ENCODE assay signal across 10 cellular contexts in the genomic region with DNA sequence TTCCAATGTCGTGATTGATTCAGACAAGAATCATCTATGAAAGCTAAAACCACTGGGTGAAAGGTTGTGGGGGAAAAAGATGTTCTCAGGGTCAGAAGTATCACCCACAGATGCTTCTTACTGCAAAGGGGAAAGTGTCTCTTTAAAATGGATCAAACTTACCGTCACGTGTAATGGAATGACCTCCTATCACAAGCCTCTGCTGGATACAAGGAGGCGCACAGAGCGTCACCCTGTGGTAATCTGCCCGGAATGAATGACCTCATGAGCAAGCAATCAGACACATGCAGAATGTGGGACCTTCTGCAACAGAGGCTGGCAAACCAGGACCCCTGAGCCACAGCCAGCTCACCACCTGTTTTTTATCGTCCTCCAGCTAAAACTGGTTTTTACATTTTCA. TPM values are rescaled to one million over a fixed set of nuclear protein-coding genes. Genes with fewer than 3 reads are reported as not detected.
DNase-seq lines count a peak whose midpoint lies in the region; ATAC-seq, FAIRE-seq and TF ChIP-seq lines count a peak whose summit lies in the region.
"Had no signal": no experiment of that assay in that cellular context is flagged by ENCODE, and none has a peak within 500 bp of the region (broad histone marks: within the 10 kb centered on the region; RNA-seq: fewer than 3 reads in every experiment).

No MANE protein-coding gene starts in this region.

- no peaks in the 10 kb centered on the region for H3K9me3 Mint-ChIP-seq in astrocyte (ENCODE audit: unreplicated experiment)
- H3K9me3 Mint-ChIP-seq in activated CD4-positive, alpha-beta T cell treated with anti-CD3 and anti-CD28 coated beads, Interleukin-2, amount 10 ng/mL, durations not matched to agents 24 days and 14 days, result no peaks in the 10 kb centered on the region
- no peaks in the 10 kb centered on the region for H3K9me3 Mint-ChIP-seq in activated CD4-positive, alpha-beta T cell treated with anti-CD3 and anti-CD28 coated beads, Interleukin-2, amount 10 ng/mL, durations not matched to agents 7 days and 5 days

- TF ChIP-seq CTCF in astrocyte (IDR thresholded peaks at IDR 0.05; ENCODE audit: insufficient read depth, low read depth, low read length) (no peak), right atrium auricular region (IDR thresholded peaks at IDR 0.05) (no peak), uterus (IDR thresholded peaks at IDR 0.05) (no peak)

- no peaks in the 10 kb centered on the region for H4K20me1 ChIP-seq in astrocyte (ENCODE audit: insufficient read depth, low read length)

- H3K4me1 ChIP-seq in astrocyte (ENCODE audit: insufficient read depth, low read length) (no peaks in the 10 kb centered on the region), right atrium auricular region (no peaks in the 10 kb centered on the region), uterus (no peaks in the 10 kb centered on the region)

- H3K36me3 Mint-ChIP-seq in astrocyte (ENCODE audit: low read depth, unreplicated experiment), result no peaks in the 10 kb centered on the region
- H3K36me3 Mint-ChIP-seq in activated CD4-positive, alpha-beta T cell treated with anti-CD3 and anti-CD28 coated beads, Interleukin-2, amount 10 ng/mL, durations not matched to agents 24 days and 14 days (ENCODE audit: low read depth), result no peaks in the 10 kb centered on the region
- no peaks in the 10 kb centered on the region for H3K36me3 Mint-ChIP-seq in activated CD4-positive, alpha-beta T cell treated with anti-CD3 and anti-CD28 coated beads, Interleukin-2, amount 10 ng/mL, durations not matched to agents 7 days and 5 days (ENCODE audit: low read depth)

- peak; percentile 86 for ATAC-seq in Right ventricle myocardium inferior

- POLR2A ChIA-PET in activated CD4-positive, alpha-beta T cell treated with anti-CD3 and anti-CD28 coated beads, Interleukin-2, amount 10 ng/mL, durations not matched to agents 7 days and 5 days (lab: Charles Lee), result no interaction called here

- TF ChIP-seq POLR2A in uterus (IDR thresholded peaks at IDR 0.05), result no peak

- no peak for DNase-seq in Right ventricle myocardium inferior (ENCODE audit: missing footprints)
- DNase-seq in cardiac septum (ENCODE audit: low spot score), result no peak
- DNase-seq in astrocyte (ENCODE audit: low read depth), result peak; percentile 66
- DNase-seq in right atrium auricular region (ENCODE audit: low spot score), result peak; percentile 85
- DNase-seq in uterus, result peak; percentile 24 to 49
- no peak for DNase-seq in activated CD4-positive, alpha-beta T cell treated with anti-CD3 and anti-CD28 coated beads, Interleukin-2, amount 10 ng/mL, durations not matched to agents 24 days and 14 days
- DNase-seq in activated CD4-positive, alpha-beta T cell treated with anti-CD3 and anti-CD28 coated beads, Interleukin-2, amount 10 ng/mL, durations not matched to agents 7 days and 5 days, result no peak
- DNase-seq in foreskin melanocyte, result no peak
- DNase-seq: NCI-H345 had no signal

- no peak overlapping the region for H3K4me3 Mint-ChIP-seq in astrocyte (ENCODE audit: unreplicated experiment)
- no peak overlapping the region for H3K4me3 Mint-ChIP-seq in activated CD4-positive, alpha-beta T cell treated with anti-CD3 and anti-CD28 coated beads, Interleukin-2, amount 10 ng/mL, durations not matched to agents 24 days and 14 days
- no peak overlapping the region for H3K4me3 Mint-ChIP-seq in activated CD4-positive, alpha-beta T cell treated with anti-CD3 and anti-CD28 coated beads, Interleukin-2, amount 10 ng/mL, durations not matched to agents 7 days and 5 days

- no peak overlapping the region for H3K9ac ChIP-seq in astrocyte (ENCODE audit: low read length)

- H3K9me3 ChIP-seq in astrocyte (ENCODE audit: insufficient read depth, low read depth, low read length), result no peaks in the 10 kb centered on the region
- no peaks in the 10 kb centered on the region for H3K9me3 ChIP-seq in right atrium auricular region
- no peaks in the 10 kb centered on the region for H3K9me3 ChIP-seq in uterus

- no peak overlapping the region for H3K4me2 ChIP-seq in astrocyte (ENCODE audit: low read length)

- CTCF ChIA-PET in activated CD4-positive, alpha-beta T cell treated with anti-CD3 and anti-CD28 coated beads, Interleukin-2, amount 10 ng/mL, durations not matched to agents 7 days and 5 days (lab: Charles Lee), result no interaction called here

- H3K27me3 ChIP-seq in astrocyte (ENCODE audit: insufficient read depth, low read length) (peaks cover 15% of the 10 kb centered on the region), right atrium auricular region (no peaks in the 10 kb centered on the region), uterus (no peaks in the 10 kb centered on the region)

- peaks cover 5% of the 10 kb centered on the region for H3K4me1 Mint-ChIP-seq in astrocyte (ENCODE audit: low read depth, unreplicated experiment)
- no peaks in the 10 kb centered on the region for H3K4me1 Mint-ChIP-seq in activated CD4-positive, alpha-beta T cell treated with anti-CD3 and anti-CD28 coated beads, Interleukin-2, amount 10 ng/mL, durations not matched to agents 24 days and 14 days
- no peaks in the 10 kb centered on the region for H3K4me1 Mint-ChIP-seq in activated CD4-positive, alpha-beta T cell treated with anti-CD3 and anti-CD28 coated beads, Interleukin-2, amount 10 ng/mL, durations not matched to agents 7 days and 5 days

- H3K4me3 ChIP-seq in astrocyte (ENCODE audit: insufficient read depth, low read depth, low read length) (no peak overlapping the region), right atrium auricular region (no peak overlapping the region), uterus (no peak overlapping the region)

- H3K27ac ChIP-seq in astrocyte (ENCODE audit: low read depth, low read length) (no peak overlapping the region), right atrium auricular region (no peak overlapping the region), uterus (no peak overlapping the region)

- no peak overlapping the region for H3K27ac Mint-ChIP-seq in astrocyte (ENCODE audit: unreplicated experiment)
- H3K27ac Mint-ChIP-seq in activated CD4-positive, alpha-beta T cell treated with anti-CD3 and anti-CD28 coated beads, Interleukin-2, amount 10 ng/mL, durations not matched to agents 24 days and 14 days, result no peak overlapping the region
- H3K27ac Mint-ChIP-seq in activated CD4-positive, alpha-beta T cell treated with anti-CD3 and anti-CD28 coated beads, Interleukin-2, amount 10 ng/mL, durations not matched to agents 7 days and 5 days, result no peak overlapping the region

- peaks cover 9% of the 10 kb centered on the region for H3K27me3 Mint-ChIP-seq in astrocyte (ENCODE audit: low read depth, unreplicated experiment)
- H3K27me3 Mint-ChIP-seq in activated CD4-positive, alpha-beta T cell treated with anti-CD3 and anti-CD28 coated beads, Interleukin-2, amount 10 ng/mL, durations not matched to agents 24 days and 14 days, result peaks cover 3% of the 10 kb centered on the region
- peaks cover 9% of the 10 kb centered on the region for H3K27me3 Mint-ChIP-seq in activated CD4-positive, alpha-beta T cell treated with anti-CD3 and anti-CD28 coated beads, Interleukin-2, amount 10 ng/mL, durations not matched to agents 7 days and 5 days

- no peak for FAIRE-seq in astrocyte (lab: Jason Lieb, UNC)
- FAIRE-seq: GM19239 had no signal

- H3K36me3 ChIP-seq in astrocyte (ENCODE audit: insufficient read depth, low read length) (no peaks in the 10 kb centered on the region), right atrium auricular region (no peaks in the 10 kb centered on the region), uterus (no peaks in the 10 kb centered on the region)

- intact Hi-C loops in Right ventricle myocardium inferior (cut with DNase I) (no loop called here), cardiac septum (cut with DNase I) (loop anchor here (1.0 kb wide), 1 partner anchor 27 kb away; no protein-coding TSS in a partner anchor), uterus (cut with DNase I; ENCODE audit: low total_unique reads) (no loop called here)
- intact Hi-C loops in activated CD4-positive, alpha-beta T cell treated with anti-CD3 and anti-CD28 coated beads, Interleukin-2, amount 10 ng/mL, durations not matched to agents 24 days and 14 days (cut with micrococcal nuclease), result no loop called here

- H3K79me2 ChIP-seq in astrocyte (ENCODE audit: insufficient read depth, low read length), result no peaks in the 10 kb centered on the region

- no peak overlapping the region for H2AFZ ChIP-seq in astrocyte (ENCODE audit: low read depth, low read length)

RNA-seq across cellular contexts. Expression of gene WIPF3, which starts 33.0 kb away (rescaled TPM):
- total RNA-seq in Right ventricle myocardium inferior (5.5 TPM), cardiac septum (11.6 TPM), astrocyte (0.87 and 1.0 TPM in 2 replicates), right atrium auricular region (1 to 10 TPM; 1.3 to 2.9 TPM), uterus (1 to 10 TPM in 2 of 4 donors, under 1 TPM in 2; 0.35 to 5.4 (median 2.4) TPM)
- total RNA-seq in activated CD4-positive, alpha-beta T cell treated with anti-CD3 and anti-CD28 coated beads, Interleukin-2, amount 10 ng/mL, durations not matched to agents 24 days and 14 days, result not detected in 2 replicates
- not detected for total RNA-seq in activated CD4-positive, alpha-beta T cell treated with anti-CD3 and anti-CD28 coated beads, Interleukin-2, amount 10 ng/mL, durations not matched to agents 7 days and 5 days

Comparison
In these comparisons a context has a peak if more than half of its experiments do, and no peak if none do; other contexts are left out.
1. DNase-seq: peak in astrocyte (single experiment), right atrium auricular region (single experiment) and uterus (2 of 2); none in Right ventricle myocardium inferior (single experiment), cardiac septum (single experiment), activated CD4-positive, alpha-beta T cell treated with anti-CD3 and anti-CD28 coated beads, Interleukin-2, amount 10 ng/mL, durations not matched to agents 24 days and 14 days (single experiment), activated CD4-positive, alpha-beta T cell treated with anti-CD3 and anti-CD28 coated beads, Interleukin-2, amount 10 ng/mL, durations not matched to agents 7 days and 5 days (single experiment) and foreskin melanocyte (single experiment).